17 cellular contexts compared by ENCODE assay signal in the genomic region with DNA sequence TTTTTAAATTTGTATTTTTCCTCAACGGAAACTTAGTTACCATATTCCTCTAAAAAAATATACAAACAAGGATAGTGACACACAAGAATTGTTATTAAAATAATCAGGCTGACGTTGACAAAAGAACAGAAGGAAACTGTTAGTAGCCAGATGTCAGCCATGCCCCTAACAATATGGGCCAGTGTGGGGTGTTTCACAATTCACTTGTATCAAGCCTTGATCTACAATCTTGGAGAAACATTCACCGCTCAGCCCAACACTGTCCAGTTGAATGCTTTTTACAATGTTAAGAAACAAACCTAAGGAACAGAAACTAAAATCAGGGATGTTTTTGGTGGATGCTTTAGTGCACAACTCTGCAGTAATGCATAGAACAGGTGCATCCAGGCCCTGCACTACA. TPM values are rescaled to one million over a fixed set of nuclear protein-coding genes. Genes with fewer than 3 reads are reported as not detected.
DNase-seq lines count a peak whose midpoint lies in the region; TF ChIP-seq lines count a peak whose summit lies in the region.
"Had no signal": no experiment of that assay in that cellular context is flagged by ENCODE, and none has a peak within 500 bp of the region (broad histone marks: within the 10 kb centered on the region; RNA-seq: fewer than 3 reads in every experiment).

No MANE protein-coding gene starts in this region.

- H3K4me2 ChIP-seq in trophoblast cell (ENCODE audit: low read length) = no peak overlapping the region
- H3K4me2 ChIP-seq: BLaER1 had no signal

- H2BK5ac ChIP-seq in trophoblast cell (ENCODE audit: low read depth, low read length, poor library complexity) = no peak overlapping the region

- H3K9ac ChIP-seq in trophoblast cell (ENCODE audit: low read length) = no peak overlapping the region
- H3K9ac ChIP-seq: BLaER1 had no signal

- H2BK120ac ChIP-seq in trophoblast cell (ENCODE audit: insufficient read depth, low read length, poor library complexity) = no peak overlapping the region

- H2AK5ac ChIP-seq in trophoblast cell (ENCODE audit: low read length) = no peak overlapping the region

- H3K18ac ChIP-seq in trophoblast cell (ENCODE audit: low read length) = no peak overlapping the region

- H3K4me3 ChIP-seq in trophoblast cell (ENCODE audit: low read depth, low read length) = no peak overlapping the region
- H3K4me3 ChIP-seq in vagina = no peak overlapping the region
- H3K4me3 ChIP-seq: BLaER1, SJSA1 had no signal

- DNase-seq in AG09319 (ENCODE audit: extremely low read depth, low read depth) (peak; percentile 41), NCI-H1694 treated with DMSO at 0.1 percent for 48 hours (lab: John Stamatoyannopoulos, UW) (peak; percentile 13), fibroblast of peridontal ligament (ENCODE audit: extremely low read depth) (peak; percentile 13), trophoblast cell (peak; percentile 42 to 65), vagina (ENCODE audit: extremely low spot score in 2 of 2) (no peak), EL (no peak), Kasumi-1 (lab: John Stamatoyannopoulos, UW) (no peak)
- DNase-seq: CD4-positive, alpha-beta memory T cell; GF-D8; IMR-90; NCI-H187; NCI-H446; NCI-H526 had no signal

- H4K8ac ChIP-seq in trophoblast cell (ENCODE audit: low read depth, low read length) = no peak overlapping the region

- H4K12ac ChIP-seq in trophoblast cell (ENCODE audit: low read depth, low read length) = no peak overlapping the region

- no peak overlapping the region for H3K4ac ChIP-seq in trophoblast cell (ENCODE audit: low read depth, low read length)

- no peak overlapping the region for H3K14ac ChIP-seq in trophoblast cell (ENCODE audit: low read length)

- H2BK12ac ChIP-seq in trophoblast cell (ENCODE audit: low read length) = no peak overlapping the region

- intact Hi-C loops in vagina (cut with DNase I) = no loop called here

- H3K27ac ChIP-seq in trophoblast cell (ENCODE audit: low read depth, low read length) (no peak overlapping the region), vagina (no peak overlapping the region)
- H3K27ac ChIP-seq: BLaER1 had no signal

- no peak overlapping the region for H4K91ac ChIP-seq in trophoblast cell (ENCODE audit: low read depth, low read length)

- whole genome bisulfite sequencing in trophoblast cell (ENCODE audit: extremely low coverage, insufficient coverage, insufficient read length) = no CpG with 5 or more reads among the region's 3 CpGs

- TF ChIP-seq POLR2A in vagina (IDR thresholded peaks at IDR 0.05) = no peak

- H3K36me3 ChIP-seq in trophoblast cell (ENCODE audit: control insufficient read depth in 1 of 2, insufficient read depth in 2 of 2, low read length in 2 of 2) = no peaks in the 10 kb centered on the region
- H3K36me3 ChIP-seq in vagina = no peaks in the 10 kb centered on the region
- H3K36me3 ChIP-seq: BLaER1, SJSA1 had no signal

- TF ChIP-seq CTCF in AG09319 (IDR thresholded peaks at IDR 0.05; ENCODE audit: low read depth, low read length) = no peak
- TF ChIP-seq CTCF in vagina (IDR thresholded peaks at IDR 0.05) = no peak

- no peaks in the 10 kb centered on the region for H3K79me1 ChIP-seq in trophoblast cell (ENCODE audit: low read length)

- H3K9me3 ChIP-seq in trophoblast cell (ENCODE audit: insufficient read depth, low read depth, low read length) (no peaks in the 10 kb centered on the region), vagina (no peaks in the 10 kb centered on the region)
- H3K9me3 ChIP-seq: BLaER1, SJSA1 had no signal

- no peak overlapping the region for H2AFZ ChIP-seq in trophoblast cell (ENCODE audit: insufficient read depth, low read length, poor library complexity)

- H3K79me2 ChIP-seq in trophoblast cell (ENCODE audit: control insufficient read depth, insufficient read depth, low read length, poor library complexity) = no peaks in the 10 kb centered on the region

- H3K27me3 ChIP-seq in trophoblast cell (ENCODE audit: insufficient read depth, low read length) (no peaks in the 10 kb centered on the region), vagina (no peaks in the 10 kb centered on the region)
- H3K27me3 ChIP-seq: BLaER1, SJSA1 had no signal

- H3K23ac ChIP-seq in trophoblast cell (ENCODE audit: low read length) = no peak overlapping the region

- H3K4me1 ChIP-seq in trophoblast cell (ENCODE audit: control insufficient read depth in 1 of 2, insufficient read depth in 2 of 2, low read length in 2 of 2) = peaks cover 0 to 5% of the 10 kb centered on the region in 2 experiments
- H3K4me1 ChIP-seq in vagina = peaks cover 6% of the 10 kb centered on the region

RNA-seq across cellular contexts. Expression of gene TMEFF2, which starts 44.6 kb away (rescaled TPM):
- 0.24 and 0.29 TPM in 2 replicates for polyA plus RNA-seq in trophoblast cell (2013)
- not detected for total RNA-seq in vagina
- total RNA-seq: CD4-positive, alpha-beta memory T cell; Daoy; OCI-LY7 had no signal
- polyA plus RNA-seq: CD4-positive, alpha-beta memory T cell had no signal

Comparison
In these comparisons a context has a peak if more than half of its experiments do, and no peak if none do; other contexts are left out.
1. DNase-seq: peak in AG09319 (single experiment), NCI-H1694 treated with DMSO at 0.1 percent for 48 hours (single experiment), fibroblast of peridontal ligament (single experiment) and trophoblast cell (2 of 2); none in vagina (0 of 2), EL (single experiment) and Kasumi-1 (0 of 2).